Comparison of ENCODE assay signal across 12 cellular contexts in the genomic region with DNA sequence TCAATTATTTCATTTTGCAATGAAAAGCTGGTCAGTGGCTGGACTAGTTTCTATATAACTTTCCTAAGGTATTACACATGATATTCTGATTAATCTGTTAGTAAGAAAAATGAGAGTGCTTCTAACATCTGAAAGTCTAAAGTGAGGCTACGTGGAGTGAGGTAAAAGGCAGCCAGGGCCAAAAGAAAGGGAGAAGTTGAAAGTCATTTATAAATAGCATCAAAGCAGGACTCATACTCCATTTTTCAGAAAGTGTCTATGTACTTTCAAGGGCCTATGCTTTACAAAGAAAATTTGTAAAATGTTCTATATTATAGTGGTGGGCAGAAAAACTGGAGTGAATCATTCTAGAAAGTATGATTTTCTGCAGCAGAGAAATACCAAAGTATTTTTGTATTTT.
"Had no signal": no experiment of that assay in that cellular context is flagged by ENCODE, and none has a peak within 500 bp of the region (broad histone marks: within the 10 kb centered on the region; RNA-seq: fewer than 3 reads in every experiment).

No MANE protein-coding gene starts in this region.

- H3K27me3 Mint-ChIP-seq: activated B cell treated with CpG ODN at 0.5 μM for 24 hours, naive B cell had no signal

- H3K9me3 ChIP-seq: neutrophil, thyroid gland, uterus had no signal

- DNase-seq: activated B cell treated with CpG ODN at 0.5 μM for 24 hours; activated CD4-positive, alpha-beta T cell treated with anti-CD3 and anti-CD28 coated beads, Interleukin-2, amount 50 U/mL, for 4 hours; activated T-cell treated with anti-CD3 and anti-CD28 coated beads, Interleukin-2, amount 50 U/mL, for 72 hours; brain microvascular endothelial cell; dorsolateral prefrontal cortex; hypothalamus; naive B cell; retina; thyroid gland; uterus had no signal

- H3K27ac Mint-ChIP-seq: activated B cell treated with CpG ODN at 0.5 μM for 24 hours; activated T-cell treated with anti-CD3 and anti-CD28 coated beads, Interleukin-2, amount 50 U/mL, for 72 hours had no signal

- H3K9me3 Mint-ChIP-seq: activated B cell treated with CpG ODN at 0.5 μM for 24 hours; activated T-cell treated with anti-CD3 and anti-CD28 coated beads, Interleukin-2, amount 50 U/mL, for 72 hours had no signal

- H3K4me3 Mint-ChIP-seq: activated B cell treated with CpG ODN at 0.5 μM for 24 hours; activated T-cell treated with anti-CD3 and anti-CD28 coated beads, Interleukin-2, amount 50 U/mL, for 72 hours; naive B cell had no signal

- ATAC-seq: activated T-cell treated with anti-CD3 and anti-CD28 coated beads, Interleukin-2, amount 50 U/mL, for 72 hours; esophagus mucosa had no signal
